In genomic region chr3:151203053-151203420, GRCh38 we compare ENCODE assay signal across 8 cellular contexts. TPM values are rescaled to one million over a fixed set of nuclear protein-coding genes. Genes with fewer than 3 reads are reported as not detected.
DNase-seq lines count a peak whose midpoint lies in the region; ATAC-seq, FAIRE-seq and TF ChIP-seq lines count a peak whose summit lies in the region.

TSS of gene GPR171 (minus strand) at chr3:151203216. CDS start at chr3:151199386, 3,830 bp downstream.

- no peak for TF ChIP-seq CTCF in WTC11 (IDR thresholded peaks at IDR 0.05)

- H3K9me3 Mint-ChIP-seq in WTC11: no peaks in the 10 kb centered on the region

- peak; percentile 45 to 50 for DNase-seq in activated CD8-positive, alpha-beta memory T cell treated with anti-CD3 and anti-CD28 coated beads for 1 hour (ENCODE audit: extremely low read depth in 1 of 2, low read depth in 1 of 2)
- DNase-seq in stimulated activated CD4-positive, alpha-beta T cell treated with anti-CD3 and anti-CD28 coated beads, Interleukin-1b, Interleukin-23, amount 100 ng/mL, for 1 hour (ENCODE audit: low read depth in 2 of 2): peak; percentile 14 to 21
- no peak for DNase-seq in WTC11 (ENCODE audit: low spot score)
- no peak for DNase-seq in hypothalamus (lab: John Stamatoyannopoulos, UW)
- DNase-seq in GM12892 (ENCODE audit: insufficient read length): no peak
- no peak for DNase-seq in foreskin melanocyte

- POLR2A ChIA-PET in WTC11 (lab: Charles Lee): interaction anchor here (0.5 to 0.6 kb wide), 2 partner anchors 34 to 597 kb away, joined by 4 to 5 read pairs; no protein-coding TSS in a partner anchor

- no peak for FAIRE-seq in GM12892 (lab: Jason Lieb, UNC)

- peaks cover 7% of the 10 kb centered on the region for H3K4me1 Mint-ChIP-seq in WTC11

- H3K27ac Mint-ChIP-seq in WTC11: no peak within 1 kb of the TSS

- H3K4me3 Mint-ChIP-seq in WTC11: no peak within 1 kb of the TSS

- ATAC-seq in GM18519 (IDR thresholded peaks at IDR 0.05; ENCODE audit: low FRiP score, unreplicated experiment): peak; percentile 66
- peak; percentile 89 for ATAC-seq in HG02981 (IDR thresholded peaks at IDR 0.05; ENCODE audit: unreplicated experiment)
- ATAC-seq in WTC11: no peak

- CTCF ChIA-PET in WTC11 (lab: Charles Lee): no interaction called here

- no peaks in the 10 kb centered on the region for H3K27me3 Mint-ChIP-seq in WTC11 (ENCODE audit: low read depth)

- peaks cover 3% of the 10 kb centered on the region; the same call in 1 of the 2 replicates for H3K36me3 Mint-ChIP-seq in WTC11

- no peak for TF ChIP-seq POLR2A in GM12892 (IDR thresholded peaks at IDR 0.05; ENCODE audit: low read depth, low read length)

TF ChIP-seq in WTC11, 78 proteins besides CTCF, POLR2A, EP300 and RAD21:
- no peak for TF ChIP-seq FOXP1 (CRISPR knock-in tag; IDR thresholded peaks at IDR 0.05; ENCODE audit: borderline replicate concordance)
- no peak for TF ChIP-seq ESRRA (CRISPR knock-in tag; IDR thresholded peaks at IDR 0.05; ENCODE audit: borderline replicate concordance)
- TF ChIP-seq ERG (CRISPR knock-in tag; IDR thresholded peaks at IDR 0.05): no peak
- TF ChIP-seq ZBTB43 (CRISPR knock-in tag; IDR thresholded peaks at IDR 0.05): no peak
- TF ChIP-seq OVOL2 (CRISPR knock-in tag; IDR thresholded peaks at IDR 0.05; ENCODE audit: borderline replicate concordance): no peak
- no peak for TF ChIP-seq ELF4 (CRISPR knock-in tag; IDR thresholded peaks at IDR 0.05; ENCODE audit: low read depth)
- no peak for TF ChIP-seq NFATC4 (CRISPR knock-in tag; IDR thresholded peaks at IDR 0.05)
- no peak for TF ChIP-seq ZNF416 (CRISPR knock-in tag; IDR thresholded peaks at IDR 0.05)
- TF ChIP-seq NFE2L1 (CRISPR knock-in tag; IDR thresholded peaks at IDR 0.05): no peak
- TF ChIP-seq ZNF423 (CRISPR knock-in tag; IDR thresholded peaks at IDR 0.05): no peak
- TF ChIP-seq ZNF532 (CRISPR knock-in tag; IDR thresholded peaks at IDR 0.05; ENCODE audit: borderline replicate concordance): no peak
- TF ChIP-seq JUN (CRISPR knock-in tag; IDR thresholded peaks at IDR 0.05): no peak
- no peak for TF ChIP-seq TEAD4 (CRISPR knock-in tag; IDR thresholded peaks at IDR 0.05)
TF ChIP-seq in WTC11: peak in this region for 0.

RNA-seq across cellular contexts. Expression of gene GPR171, which starts in this region (rescaled TPM):
- total RNA-seq in WTC11 (2021): 0.17 to 0.32 TPM in 2 of 3 replicates, not detected in the other
- polyA plus RNA-seq in GM12892 (2012; ENCODE audit: missing spikeins): not detected

Comparison
In these comparisons a context has a peak if more than half of its experiments do, and no peak if none do; other contexts are left out.
1. DNase-seq: peak in activated CD8-positive, alpha-beta memory T cell treated with anti-CD3 and anti-CD28 coated beads for 1 hour (2 of 2) and stimulated activated CD4-positive, alpha-beta T cell treated with anti-CD3 and anti-CD28 coated beads, Interleukin-1b, Interleukin-23, amount 100 ng/mL, for 1 hour (2 of 2); none in WTC11 (single experiment), hypothalamus (0 of 51), GM12892 (single experiment) and foreskin melanocyte (single experiment).